10 cellular contexts compared by ENCODE assay signal in the genomic region with DNA sequence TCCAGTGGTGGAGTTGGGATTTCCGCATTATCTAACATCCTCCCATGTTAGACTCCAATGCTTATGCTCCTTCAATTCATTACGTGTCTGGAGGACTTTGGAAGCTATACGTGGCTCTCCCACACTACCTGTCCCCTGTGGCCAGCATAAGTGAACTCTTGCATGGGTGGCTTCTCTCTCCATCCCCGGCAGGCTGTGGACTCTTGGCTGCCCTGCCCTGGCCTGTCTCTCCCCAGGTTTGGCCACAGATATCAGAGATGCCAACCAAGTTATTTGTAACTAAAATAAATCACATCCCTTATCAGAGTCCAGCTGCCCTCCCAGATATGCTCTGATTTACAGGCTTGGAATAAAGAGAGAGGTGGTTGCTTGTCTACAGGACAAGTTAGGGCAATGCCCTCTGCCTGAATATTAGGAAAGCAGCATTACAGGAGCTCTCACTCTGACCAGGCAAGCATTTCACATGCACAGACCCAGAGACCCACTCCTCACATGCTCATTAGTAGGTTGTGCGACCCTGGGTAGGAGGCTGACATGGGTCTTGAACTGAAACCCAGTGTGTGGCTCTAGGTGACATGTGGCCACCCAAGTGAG. TPM values are rescaled to one million over a fixed set of nuclear protein-coding genes. Genes with fewer than 3 reads are reported as not detected.
A peak's percentile ranks its signal among the peaks of the same experiment; 100 is the strongest.
DNase-seq lines count a peak whose midpoint lies in the region; ATAC-seq and TF ChIP-seq lines count a peak whose summit lies in the region.
"Had no signal": no experiment of that assay in that cellular context is flagged by ENCODE, and none has a peak within 500 bp of the region (broad histone marks: within the 10 kb centered on the region; RNA-seq: fewer than 3 reads in every experiment).

No MANE protein-coding gene starts in this region.

- no peak overlapping the region for H3K9ac ChIP-seq in subcutaneous abdominal adipose tissue (ENCODE audit: low read length in 5 of 5)

- DNase-seq in T-helper 1 cell (no peak), T-cell (no peak), esophagus squamous epithelium (lab: John Stamatoyannopoulos, UW) (no peak), cerebellum (ENCODE audit: low spot score) (no peak), cerebellar cortex (ENCODE audit: low spot score) (no peak), GDM1 (lab: John Stamatoyannopoulos, UW) (no peak)
- DNase-seq: retina, substantia nigra had no signal

- 37 to 39% methylated on average over 3 to 5 of the region's 5 CpGs for WGBS in esophagus squamous epithelium, 2 donors

- no peak for TF ChIP-seq CTCF in esophagus squamous epithelium (IDR thresholded peaks at IDR 0.05)

- H3K4me3 Mint-ChIP-seq in T-helper 1 cell treated with Interleukin-12 subunit alpha and Interleukin-12 subunit beta and Interleukin-4 antibody, amounts not matched to agents 30 μg/mL and 1 μg/mL, for 36 hours, result peak overlapping the region; percentile 66
- peak overlapping the region; percentile 91 to 98 (median 98) for H3K4me3 Mint-ChIP-seq in T-cell

- intact Hi-C loops in esophagus squamous epithelium (cut with DNase I), result loop anchor here (10.0 kb wide), 1 partner anchor 59 kb away; no protein-coding TSS in a partner anchor

- no peaks in the 10 kb centered on the region for H3K9me3 ChIP-seq in esophagus squamous epithelium
- H3K9me3 ChIP-seq in subcutaneous abdominal adipose tissue (ENCODE audit: control insufficient read depth in 5 of 5, low read length in 5 of 5), result no peaks in the 10 kb centered on the region

- H3K4me1 ChIP-seq in esophagus squamous epithelium (peaks cover 51 to 95% (median 54%) of the 10 kb centered on the region in 3 donors), subcutaneous abdominal adipose tissue (ENCODE audit: control insufficient read depth in 5 of 5, insufficient read depth in 5 of 5, low read length in 5 of 5) (peaks cover 2 to 57% (median 36%) of the 10 kb centered on the region in 5 donors)

- H3K27me3 ChIP-seq in esophagus squamous epithelium (no peaks in the 10 kb centered on the region), subcutaneous abdominal adipose tissue (ENCODE audit: control insufficient read depth in 5 of 5, insufficient read depth in 4 of 5, low read length in 5 of 5) (peaks cover 0 to 8% (median 0%) of the 10 kb centered on the region in 5 donors)

- POLR2A ChIA-PET in T-cell (lab: Charles Lee), result interaction anchor here (0.6 to 1.7 kb wide), 10 partner anchors 15 to 508 kb away, joined by 3 to 29 read pairs (median 4); no protein-coding TSS in a partner anchor

- no peak for TF ChIP-seq POLR2A in esophagus squamous epithelium (IDR thresholded peaks at IDR 0.05)

- H3K4me3 ChIP-seq in esophagus squamous epithelium, result peak overlapping the region; percentile 2 to 86 (median 52)
- peak overlapping the region; percentile 17 to 56 (median 42) for H3K4me3 ChIP-seq in subcutaneous abdominal adipose tissue (ENCODE audit: low read depth in 1 of 5, low read length in 5 of 5)

- no peaks in the 10 kb centered on the region for H3K27me3 Mint-ChIP-seq in T-helper 1 cell treated with Interleukin-12 subunit alpha and Interleukin-12 subunit beta and Interleukin-4 antibody, amounts not matched to agents 30 μg/mL and 1 μg/mL, for 36 hours (ENCODE audit: low read depth)
- H3K27me3 Mint-ChIP-seq in T-cell, result no peaks in the 10 kb centered on the region

- peak overlapping the region; percentile 92 for H3K27ac Mint-ChIP-seq in T-helper 1 cell treated with Interleukin-12 subunit alpha and Interleukin-12 subunit beta and Interleukin-4 antibody, amounts not matched to agents 30 μg/mL and 1 μg/mL, for 36 hours
- peak overlapping the region; percentile 92 to 98 for H3K27ac Mint-ChIP-seq in T-cell

- CTCF ChIA-PET in T-cell (lab: Charles Lee), result interaction anchor here in 1 of 2 donors (1.6 kb wide), 1 partner anchor 22 kb away, joined by 5 read pairs; no protein-coding TSS in a partner anchor

- H3K36me3 ChIP-seq in esophagus squamous epithelium (peaks cover 0 to 15% (median 0%) of the 10 kb centered on the region in 3 donors), subcutaneous abdominal adipose tissue (ENCODE audit: control insufficient read depth in 5 of 5, insufficient read depth in 5 of 5, low read length in 5 of 5) (peaks cover 0 to 10% (median 3%) of the 10 kb centered on the region in 5 donors)

- peaks cover 46% of the 10 kb centered on the region for H3K36me3 Mint-ChIP-seq in T-helper 1 cell treated with Interleukin-12 subunit alpha and Interleukin-12 subunit beta and Interleukin-4 antibody, amounts not matched to agents 30 μg/mL and 1 μg/mL, for 36 hours (ENCODE audit: low read depth)
- peaks cover 67% of the 10 kb centered on the region for H3K36me3 Mint-ChIP-seq in T-cell

- ATAC-seq in T-cell (replicated peaks in 1 of 4), result no peak

- H3K9me3 Mint-ChIP-seq in T-helper 1 cell treated with Interleukin-12 subunit alpha and Interleukin-12 subunit beta and Interleukin-4 antibody, amounts not matched to agents 30 μg/mL and 1 μg/mL, for 36 hours, result peaks cover 9% of the 10 kb centered on the region
- H3K9me3 Mint-ChIP-seq in T-cell, result no peaks in the 10 kb centered on the region

- H3K27ac ChIP-seq in esophagus squamous epithelium, result peak overlapping the region; percentile 90 to 99 (median 95)
- H3K27ac ChIP-seq in subcutaneous abdominal adipose tissue (ENCODE audit: low read depth, low read length), result peak overlapping the region; percentile 47

- H3K4me1 Mint-ChIP-seq in T-helper 1 cell treated with Interleukin-12 subunit alpha and Interleukin-12 subunit beta and Interleukin-4 antibody, amounts not matched to agents 30 μg/mL and 1 μg/mL, for 36 hours (ENCODE audit: low read depth), result peaks cover 68% of the 10 kb centered on the region
- peaks cover 70 to 88% (median 74%) of the 10 kb centered on the region in 3 donors for H3K4me1 Mint-ChIP-seq in T-cell

RNA-seq across cellular contexts. Expression of a gene that starts 4.6 kb away (rescaled TPM):
- total RNA-seq in T-cell, result 1,000 to 10,000 TPM in 1 of 5 donors, 100 to 1,000 TPM in 4; 732 to 1,108 (median 781) TPM
- total RNA-seq in esophagus squamous epithelium, result 100 to 1,000 TPM; 418 to 565 (median 463) TPM
- 6.0 TPM for total RNA-seq in cerebellum

Comparison
In these comparisons a context has a peak if more than half of its experiments do, and no peak if none do; other contexts are left out.
1. RNA of a gene that starts 4.6 kb away (total RNA-seq): 732 to 1,108 TPM in T-cell and 418 to 565 TPM in esophagus squamous epithelium; 6.0 TPM in cerebellum (single experiment); every median in the first group is over 10 times any median in the second.